Comparison of ENCODE assay signal across 19 cellular contexts in genomic region chr4:162839814-162840213, GRCh38.
DNase-seq lines count a peak whose midpoint lies in the region; ATAC-seq and TF ChIP-seq lines count a peak whose summit lies in the region.
"Had no signal": no experiment of that assay in that cellular context is flagged by ENCODE, and none has a peak within 500 bp of the region (broad histone marks: within the 10 kb centered on the region; RNA-seq: fewer than 3 reads in every experiment).

No MANE protein-coding gene starts in this region.

- no peaks in the 10 kb centered on the region for H3K9me3 ChIP-seq in hepatocyte (ENCODE audit: low read depth)
- no peaks in the 10 kb centered on the region for H3K9me3 ChIP-seq in CD4-positive, alpha-beta memory T cell (ENCODE audit: control insufficient read depth in 1 of 2, low read length in 2 of 2)
- H3K9me3 ChIP-seq: ascending aorta had no signal

- intact Hi-C loops in CD4-positive, alpha-beta memory T cell (cut with micrococcal nuclease), result no loop called here

- H3K27me3 Mint-ChIP-seq in CD4-positive, alpha-beta memory T cell, result no peaks in the 10 kb centered on the region
- H3K27me3 Mint-ChIP-seq: stimulated activated naive CD8-positive, alpha-beta T cell treated with anti-CD3 and anti-CD28 coated beads, Interleukin-15, amount 100 ng/mL, for 72 hours had no signal

- POLR2A ChIA-PET in CD4-positive, alpha-beta memory T cell (lab: Charles Lee; ENCODE audit: partially characterized antibody), result no interaction called here

- peaks cover 0 to 6% (median 0%) of the 10 kb centered on the region in 8 donors for H3K9me3 Mint-ChIP-seq in CD4-positive, alpha-beta memory T cell

- TF ChIP-seq CTCF in NB4 (IDR thresholded peaks at IDR 0.05; ENCODE audit: low read depth, low read length) (peak; percentile 33), hepatocyte (IDR thresholded peaks at IDR 0.05; ENCODE audit: poor library complexity) (no peak)

- H3K9me2 ChIP-seq in hepatocyte (replicated peaks; ENCODE audit: insufficient read depth), result no peaks in the 10 kb centered on the region

- no peak overlapping the region for H3K4me3 Mint-ChIP-seq in CD4-positive, alpha-beta memory T cell
- H3K4me3 Mint-ChIP-seq: stimulated activated naive CD8-positive, alpha-beta T cell treated with anti-CD3 and anti-CD28 coated beads, Interleukin-15, amount 100 ng/mL, for 72 hours had no signal

- peaks cover 5% of the 10 kb centered on the region for H3K4me1 ChIP-seq in hepatocyte (ENCODE audit: insufficient read depth)
- H3K4me1 ChIP-seq in CD4-positive, alpha-beta memory T cell (ENCODE audit: insufficient read depth, low read length), result no peaks in the 10 kb centered on the region
- H3K4me1 ChIP-seq: ascending aorta had no signal

- H3K79me2 ChIP-seq in hepatocyte, result no peaks in the 10 kb centered on the region

- no peak overlapping the region for H2AFZ ChIP-seq in hepatocyte
- H2AFZ ChIP-seq: PC-9 had no signal

- no peaks in the 10 kb centered on the region for H3K36me3 ChIP-seq in hepatocyte (replicated peaks; ENCODE audit: insufficient read depth, low read depth)
- no peaks in the 10 kb centered on the region for H3K36me3 ChIP-seq in CD4-positive, alpha-beta memory T cell (ENCODE audit: insufficient read depth, low read length)
- H3K36me3 ChIP-seq: ascending aorta had no signal

- H3K27ac Mint-ChIP-seq in CD4-positive, alpha-beta memory T cell, result no peak overlapping the region
- H3K27ac Mint-ChIP-seq: stimulated activated naive CD8-positive, alpha-beta T cell treated with anti-CD3 and anti-CD28 coated beads, Interleukin-15, amount 100 ng/mL, for 72 hours had no signal

- no peaks in the 10 kb centered on the region for H3K36me3 Mint-ChIP-seq in CD4-positive, alpha-beta memory T cell

- DNase-seq in AML-193 (lab: John Stamatoyannopoulos, UW) (peak; percentile 2 to 9), NB4 (ENCODE audit: low read depth) (peak; percentile 4), hepatocyte (ENCODE audit: low spot score) (no peak), D341Med (ENCODE audit: low spot score) (no peak), NCI-H510A (lab: John Stamatoyannopoulos, UW) (no peak), medulla oblongata (ENCODE audit: extremely low spot score) (no peak)
- DNase-seq in CD4-positive, alpha-beta memory T cell, result no peak
- DNase-seq: activated CD4-positive, alpha-beta T cell treated with anti-CD3 and anti-CD28 coated beads, Interleukin-2, amount 50 U/mL, for 1 hour; activated naive CD4-positive, alpha-beta T cell treated with Interleukin-2 at 50 U/mL for 16 hours; COR-L47; HCEC 1CT; midbrain; MV-4-11; NCI-H524 treated with DMSO at 0.1 percent for 48 hours; PC-9; right cardiac atrium; stimulated activated naive CD8-positive, alpha-beta T cell treated with anti-CD3 and anti-CD28 coated beads, Interleukin-15, amount 100 ng/mL, for 72 hours had no signal

- peak; percentile 49 for ATAC-seq in GM18502 (IDR thresholded peaks at IDR 0.05; ENCODE audit: poor library complexity, unreplicated experiment)
- ATAC-seq: right cardiac atrium; stimulated activated naive CD8-positive, alpha-beta T cell treated with anti-CD3 and anti-CD28 coated beads, Interleukin-15, amount 100 ng/mL, for 72 hours had no signal

- TF ChIP-seq POLR2A in NB4 (IDR thresholded peaks at IDR 0.05; ENCODE audit: extremely low read depth, insufficient read length), result no peak

- CTCF ChIA-PET in CD4-positive, alpha-beta memory T cell (lab: Charles Lee; ENCODE audit: partially characterized antibody), result no interaction called here

- H3K4me1 Mint-ChIP-seq in CD4-positive, alpha-beta memory T cell, result no peaks in the 10 kb centered on the region
- H3K4me1 Mint-ChIP-seq: stimulated activated naive CD8-positive, alpha-beta T cell treated with anti-CD3 and anti-CD28 coated beads, Interleukin-15, amount 100 ng/mL, for 72 hours had no signal

- H3K27ac ChIP-seq in hepatocyte, result peak overlapping the region; percentile 35
- H3K27ac ChIP-seq in CD4-positive, alpha-beta memory T cell (ENCODE audit: low read depth, low read length), result no peak overlapping the region
- H3K27ac ChIP-seq: ascending aorta, PC-9 had no signal

- H3K27me3 ChIP-seq in hepatocyte, result no peaks in the 10 kb centered on the region
- H3K27me3 ChIP-seq in CD4-positive, alpha-beta memory T cell (ENCODE audit: insufficient read depth, low read length), result no peaks in the 10 kb centered on the region
- H3K27me3 ChIP-seq: ascending aorta had no signal

- no peaks in the 10 kb centered on the region for H4K20me1 ChIP-seq in hepatocyte (ENCODE audit: insufficient read depth, poor library complexity, severe bottlenecking)

- no peak overlapping the region for H3K4me2 ChIP-seq in hepatocyte
- H3K4me2 ChIP-seq: PC-9 had no signal

- no peak overlapping the region for H3K4me3 ChIP-seq in NB4 (ENCODE audit: low read depth, low read length)
- H3K4me3 ChIP-seq in hepatocyte, result no peak overlapping the region
- H3K4me3 ChIP-seq in CD4-positive, alpha-beta memory T cell (ENCODE audit: low read length in 2 of 2), result no peak overlapping the region
- H3K4me3 ChIP-seq: ascending aorta, PC-9 had no signal

- 84% methylated on average over 4 of the region's 4 CpGs for WGBS in hepatocyte (ENCODE audit: low lambda C conversion rate, missing lambda C conversion rate)

Comparison
In these comparisons a context has a peak if more than half of its experiments do, and no peak if none do; other contexts are left out.
1. DNase-seq: peak in AML-193 (2 of 2) and NB4 (single experiment); none in hepatocyte (single experiment), CD4-positive, alpha-beta memory T cell (0 of 5), D341Med (single experiment), NCI-H510A (single experiment) and medulla oblongata (single experiment).